8 cellular contexts compared by ENCODE assay signal in genomic region chr3:72274511-72275295, GRCh38.
DNase-seq lines count a peak whose midpoint lies in the region; ATAC-seq, FAIRE-seq and TF ChIP-seq lines count a peak whose summit lies in the region.

No MANE protein-coding gene starts in this region.

- peak overlapping the region; percentile 28 for H3K27ac Mint-ChIP-seq in T-helper 2 cell treated with Interferon-gamma antibody and Interleukin-4, amounts not matched to agents 5 μg/mL and 100 μg/mL, for 36 hours

- peak overlapping the region; percentile 13 to 47 for H3K4me3 ChIP-seq in stomach smooth muscle (ENCODE audit: low read length in 2 of 2)

- H3K4me1 Mint-ChIP-seq in T-helper 2 cell treated with Interferon-gamma antibody and Interleukin-4, amounts not matched to agents 5 μg/mL and 100 μg/mL, for 36 hours (ENCODE audit: low read depth) = peaks cover 27% of the 10 kb centered on the region

- no peak for FAIRE-seq in GM12892 (lab: Jason Lieb, UNC)

- peak; percentile 51 for ATAC-seq in Right ventricle myocardium superior (ENCODE audit: poor library complexity)
- no peak for ATAC-seq in GM19397 (IDR thresholded peaks at IDR 0.05; ENCODE audit: unreplicated experiment)

- intact Hi-C loops in Right ventricle myocardium superior (cut with DNase I) = no loop called here

- no peaks in the 10 kb centered on the region for H3K9me3 ChIP-seq in stomach smooth muscle (ENCODE audit: control insufficient read depth in 2 of 2, low read length in 2 of 2)

- no peaks in the 10 kb centered on the region for H3K36me3 ChIP-seq in stomach smooth muscle (ENCODE audit: control insufficient read depth in 2 of 2, insufficient read depth in 2 of 2, low read length in 2 of 2)

- no peaks in the 10 kb centered on the region for H3K36me3 Mint-ChIP-seq in T-helper 2 cell treated with Interferon-gamma antibody and Interleukin-4, amounts not matched to agents 5 μg/mL and 100 μg/mL, for 36 hours (ENCODE audit: low read depth)

- peak overlapping the region; percentile 42 for H3K4me3 Mint-ChIP-seq in T-helper 2 cell treated with Interferon-gamma antibody and Interleukin-4, amounts not matched to agents 5 μg/mL and 100 μg/mL, for 36 hours

- H3K27ac ChIP-seq in stomach smooth muscle (ENCODE audit: low read length) = no peak overlapping the region

- H3K27me3 Mint-ChIP-seq in T-helper 2 cell treated with Interferon-gamma antibody and Interleukin-4, amounts not matched to agents 5 μg/mL and 100 μg/mL, for 36 hours (ENCODE audit: low read depth) = peaks cover 19% of the 10 kb centered on the region

- H3K9ac ChIP-seq in stomach smooth muscle (ENCODE audit: low read length in 2 of 2) = no peak overlapping the region

- peak; percentile 85 for DNase-seq in DMS 273 treated with DMSO at 0.1 percent for 48 hours (lab: John Stamatoyannopoulos, UW)
- peak; percentile 46 for DNase-seq in HS-27A (ENCODE audit: low read depth)
- no peak for DNase-seq in T-helper 2 cell treated with Interferon-gamma antibody and Interleukin-4, amounts not matched to agents 5 μg/mL and 100 μg/mL, for 36 hours (ENCODE audit: low spot score)
- peak; percentile 66 for DNase-seq in Right ventricle myocardium superior
- no peak for DNase-seq in GM12892 (ENCODE audit: insufficient read length)
- no peak for DNase-seq in HuH-7.5 (ENCODE audit: low spot score)

- no peaks in the 10 kb centered on the region for H3K9me3 Mint-ChIP-seq in T-helper 2 cell treated with Interferon-gamma antibody and Interleukin-4, amounts not matched to agents 5 μg/mL and 100 μg/mL, for 36 hours

- TF ChIP-seq POLR2A in GM12892 (IDR thresholded peaks at IDR 0.05; ENCODE audit: low read depth, low read length) = no peak

- peaks cover 26% of the 10 kb centered on the region for H3K4me1 ChIP-seq in stomach smooth muscle (ENCODE audit: control insufficient read depth, insufficient read depth, low read length)

- H3K27me3 ChIP-seq in stomach smooth muscle (ENCODE audit: control insufficient read depth in 1 of 2, insufficient read depth in 2 of 2, low read length in 2 of 2) = no peaks in the 10 kb centered on the region

Comparison
In these comparisons a context has a peak if more than half of its experiments do, and no peak if none do; other contexts are left out.
1. DNase-seq: peak in DMS 273 treated with DMSO at 0.1 percent for 48 hours (single experiment), HS-27A (single experiment) and Right ventricle myocardium superior (single experiment); none in T-helper 2 cell treated with Interferon-gamma antibody and Interleukin-4, amounts not matched to agents 5 μg/mL and 100 μg/mL, for 36 hours (single experiment), GM12892 (single experiment) and HuH-7.5 (single experiment).